Comparison of ENCODE assay signal across 8 cellular contexts in the genomic region with DNA sequence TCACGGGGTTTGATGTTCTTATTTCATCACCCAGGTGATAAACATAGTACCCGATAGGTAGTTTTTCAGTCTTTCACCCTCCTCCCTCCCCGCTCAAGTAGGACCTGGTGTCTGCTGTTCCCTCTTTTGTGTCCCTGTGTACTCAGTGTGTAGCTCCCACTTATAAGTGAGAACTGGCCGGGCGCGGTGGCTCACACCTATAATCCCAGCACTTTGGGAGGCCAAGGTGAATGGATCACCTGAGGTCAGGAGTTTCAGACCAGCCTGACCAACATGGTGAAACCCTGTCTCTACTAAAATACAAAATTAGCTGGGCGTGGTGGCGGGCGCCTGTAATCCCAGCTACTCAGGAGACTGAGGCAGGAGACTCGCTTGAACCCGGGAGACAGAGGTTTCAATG. TPM values are rescaled to one million over a fixed set of nuclear protein-coding genes. Genes with fewer than 3 reads are reported as not detected.
DNase-seq lines count a peak whose midpoint lies in the region; ATAC-seq and TF ChIP-seq lines count a peak whose summit lies in the region.
"Not testable (repeated sequence)": the region's sequence is repeated elsewhere in the genome, so short reads cannot be mapped to it uniquely, and the experiment has no call there.

No MANE protein-coding gene starts in this region.

- not testable (repeated sequence) for TF ChIP-seq POLR2A in upper lobe of left lung (IDR thresholded peaks at IDR 0.05)

- H3K9me3 Mint-ChIP-seq in CD4-positive, alpha-beta T cell; activated CD4-positive, alpha-beta memory T cell treated with anti-CD3 and anti-CD28 coated beads for 36 hours; activated naive CD4-positive, alpha-beta T cell treated with anti-CD3 and anti-CD28 coated beads, Interleukin-2, amount 50 U/mL, for 24 hours; stimulated activated memory B cell treated with anti-CD40 and anti-IgM and Interleukin-4, amounts not matched to agents 10 μg/mL and 1 μg/mL and 100 μg/mL, for 72 hours: not testable (repeated sequence)

- CTCF ChIA-PET in CD4-positive, alpha-beta T cell (lab: Charles Lee), result interaction anchor here (3.2 to 3.8 kb wide), 2 partner anchors 10 to 141 kb away, joined by 12 to 17 read pairs; no protein-coding TSS in a partner anchor
- CTCF ChIA-PET in activated CD4-positive, alpha-beta memory T cell treated with anti-CD3 and anti-CD28 coated beads for 36 hours (lab: Charles Lee), result interaction anchor here (0.8 to 3.1 kb wide), 7 partner anchors 9 to 135 kb away, joined by 3 to 20 read pairs (median 14); no protein-coding TSS in a partner anchor

- H3K4me1 ChIP-seq in OCI-LY1 (ENCODE audit: insufficient read depth, low read length, severe bottlenecking), result peaks cover 98% of the 10 kb centered on the region
- H3K4me1 ChIP-seq in effector memory CD4-positive, alpha-beta T cell (ENCODE audit: control insufficient read depth, insufficient read depth, low read length, poor library complexity, severe bottlenecking), result peaks cover 95% of the 10 kb centered on the region
- peaks cover 70 to 71% of the 10 kb centered on the region in 2 donors for H3K4me1 ChIP-seq in lung (ENCODE audit: control insufficient read depth in 2 of 2, insufficient read depth in 2 of 2, low read length in 2 of 2)
- H3K4me1 ChIP-seq in upper lobe of left lung, result peaks cover 100% of the 10 kb centered on the region in 4 donors

- not testable (repeated sequence) for H3K9me3 ChIP-seq in CD4-positive, alpha-beta T cell (ENCODE audit: control insufficient read depth, low read length); OCI-LY1 (ENCODE audit: low read length); effector memory CD4-positive, alpha-beta T cell (ENCODE audit: control insufficient read depth, low read length); lung (ENCODE audit: control insufficient read depth in 2 of 2, insufficient read depth in 1 of 2, low read length in 1 of 2); upper lobe of left lung

- not testable (repeated sequence) for H3F3A ChIP-seq in OCI-LY1 (ENCODE audit: insufficient read depth, low read length)

- H3K9me2 ChIP-seq in OCI-LY1 (ENCODE audit: low read depth, low read length), result not testable (repeated sequence)

- H3K27me3 ChIP-seq in CD4-positive, alpha-beta T cell (ENCODE audit: control insufficient read depth, insufficient read depth, low read length); OCI-LY1 (ENCODE audit: insufficient read depth, low read length); effector memory CD4-positive, alpha-beta T cell (replicated peaks; ENCODE audit: control insufficient read depth, insufficient read depth, low read length, poor library complexity, severe bottlenecking); lung (ENCODE audit: control insufficient read depth, insufficient read depth); upper lobe of left lung: not testable (repeated sequence)

- H3K27ac Mint-ChIP-seq in CD4-positive, alpha-beta T cell, result peak overlapping the region; percentile 90
- peak overlapping the region; percentile 97 for H3K27ac Mint-ChIP-seq in activated CD4-positive, alpha-beta memory T cell treated with anti-CD3 and anti-CD28 coated beads for 36 hours
- peak overlapping the region; percentile 99 for H3K27ac Mint-ChIP-seq in activated naive CD4-positive, alpha-beta T cell treated with anti-CD3 and anti-CD28 coated beads, Interleukin-2, amount 50 U/mL, for 24 hours
- peak overlapping the region; percentile 74 for H3K27ac Mint-ChIP-seq in stimulated activated memory B cell treated with anti-CD40 and anti-IgM and Interleukin-4, amounts not matched to agents 10 μg/mL and 1 μg/mL and 100 μg/mL, for 72 hours

- TF ChIP-seq CTCF in CD4-positive, alpha-beta T cell (IDR thresholded peaks at IDR 0.05); OCI-LY1 (IDR thresholded peaks at IDR 0.05; ENCODE audit: low read length); lung (IDR thresholded peaks at IDR 0.05; ENCODE audit: control extremely low read depth, extremely low read depth); upper lobe of left lung (IDR thresholded peaks at IDR 0.05): not testable (repeated sequence)

- peak overlapping the region; percentile 93 for H3K27ac ChIP-seq in CD4-positive, alpha-beta T cell (ENCODE audit: low read depth, low read length)
- H3K27ac ChIP-seq in OCI-LY1 (ENCODE audit: low read depth, low read length, poor library complexity, severe bottlenecking) (peak overlapping the region; percentile 98), lung (ENCODE audit: low read depth in 1 of 2, low read length in 1 of 2) (peak overlapping the region; percentile 42 to 43), upper lobe of left lung (peak overlapping the region; percentile 88 to 99 (median 95))
- peak overlapping the region; percentile 51 for H3K27ac ChIP-seq in effector memory CD4-positive, alpha-beta T cell (ENCODE audit: insufficient read depth, low read length, poor library complexity, severe bottlenecking)

- H4K20me1 ChIP-seq in OCI-LY1 (ENCODE audit: insufficient read depth, low read length), result not testable (repeated sequence)

- peak overlapping the region; percentile 62 for H3K4me2 ChIP-seq in OCI-LY1 (ENCODE audit: low read length)

- peak overlapping the region; percentile 51; the same call in 1 of the 2 replicates for H3K9ac ChIP-seq in OCI-LY1 (ENCODE audit: low read length)

- H3K79me2 ChIP-seq in OCI-LY1 (ENCODE audit: insufficient read depth, low read length), result peaks cover 82% of the 10 kb centered on the region

- TF ChIP-seq EP300 in upper lobe of left lung (IDR thresholded peaks at IDR 0.05), result not testable (repeated sequence)

- H2AFZ ChIP-seq in OCI-LY1 (ENCODE audit: low read length), result not testable (repeated sequence)

- H3K4me3 Mint-ChIP-seq in CD4-positive, alpha-beta T cell, result peak overlapping the region; percentile 85
- H3K4me3 Mint-ChIP-seq in activated CD4-positive, alpha-beta memory T cell treated with anti-CD3 and anti-CD28 coated beads for 36 hours, result not testable (repeated sequence)
- H3K4me3 Mint-ChIP-seq in activated naive CD4-positive, alpha-beta T cell treated with anti-CD3 and anti-CD28 coated beads, Interleukin-2, amount 50 U/mL, for 24 hours, result peak overlapping the region; percentile 42
- peak overlapping the region; percentile 32 for H3K4me3 Mint-ChIP-seq in stimulated activated memory B cell treated with anti-CD40 and anti-IgM and Interleukin-4, amounts not matched to agents 10 μg/mL and 1 μg/mL and 100 μg/mL, for 72 hours

- not testable (repeated sequence) for ATAC-seq in CD4-positive, alpha-beta T cell (ENCODE audit: poor library complexity); lung (ENCODE audit: insufficient read depth, low FRiP score); stimulated activated memory B cell treated with anti-CD40 and anti-IgM and Interleukin-4, amounts not matched to agents 10 μg/mL and 1 μg/mL and 100 μg/mL, for 72 hours; upper lobe of left lung (ENCODE audit: low FRiP score in 2 of 2)

- intact Hi-C loops in CD4-positive, alpha-beta T cell (cut with DNase I, micrococcal nuclease); activated CD4-positive, alpha-beta memory T cell treated with anti-CD3 and anti-CD28 coated beads for 36 hours (cut with micrococcal nuclease): not testable (repeated sequence)

- not testable (repeated sequence) for DNase-seq in CD4-positive, alpha-beta T cell; activated CD4-positive, alpha-beta memory T cell treated with anti-CD3 and anti-CD28 coated beads for 36 hours; effector memory CD4-positive, alpha-beta T cell; lung (ENCODE audit: low spot score); upper lobe of left lung

- peak overlapping the region; percentile 27 for H3K4me3 ChIP-seq in OCI-LY1 (ENCODE audit: low read depth, low read length, poor library complexity, severe bottlenecking)
- not testable (repeated sequence) for H3K4me3 ChIP-seq in effector memory CD4-positive, alpha-beta T cell (ENCODE audit: insufficient read depth, low read depth, low read length, poor library complexity, severe bottlenecking); lung; upper lobe of left lung

- peaks cover 95% of the 10 kb centered on the region for H3K4me1 Mint-ChIP-seq in CD4-positive, alpha-beta T cell (ENCODE audit: low read depth)
- H3K4me1 Mint-ChIP-seq in activated CD4-positive, alpha-beta memory T cell treated with anti-CD3 and anti-CD28 coated beads for 36 hours (ENCODE audit: low read depth), result peaks cover 99% of the 10 kb centered on the region
- H3K4me1 Mint-ChIP-seq in activated naive CD4-positive, alpha-beta T cell treated with anti-CD3 and anti-CD28 coated beads, Interleukin-2, amount 50 U/mL, for 24 hours, result peaks cover 93% of the 10 kb centered on the region
- peaks cover 99% of the 10 kb centered on the region for H3K4me1 Mint-ChIP-seq in stimulated activated memory B cell treated with anti-CD40 and anti-IgM and Interleukin-4, amounts not matched to agents 10 μg/mL and 1 μg/mL and 100 μg/mL, for 72 hours

- whole genome bisulfite sequencing in lung, 2 donors, result 87 to 91% methylated on average over 11 of the region's 11 CpGs
- 90 to 91% methylated on average over 11 of the region's 11 CpGs for WGBS in upper lobe of left lung, 2 donors

- POLR2A ChIA-PET in CD4-positive, alpha-beta T cell (lab: Charles Lee), result interaction anchor here (0.8 to 25.4 kb wide), 13 partner anchors 7 to 141 kb away, joined by 3 to 566 read pairs (median 5); partner anchors contain the start of gene KLF13
- POLR2A ChIA-PET in activated CD4-positive, alpha-beta memory T cell treated with anti-CD3 and anti-CD28 coated beads for 36 hours (lab: Charles Lee), result interaction anchor here (1.0 to 10.3 kb wide), 6 partner anchors 8 to 134 kb away, joined by 3 to 97 read pairs (median 6); no protein-coding TSS in a partner anchor

- not testable (repeated sequence) for H3K27me3 Mint-ChIP-seq in CD4-positive, alpha-beta T cell; activated CD4-positive, alpha-beta memory T cell treated with anti-CD3 and anti-CD28 coated beads for 36 hours; activated naive CD4-positive, alpha-beta T cell treated with anti-CD3 and anti-CD28 coated beads, Interleukin-2, amount 50 U/mL, for 24 hours; stimulated activated memory B cell treated with anti-CD40 and anti-IgM and Interleukin-4, amounts not matched to agents 10 μg/mL and 1 μg/mL and 100 μg/mL, for 72 hours

- peaks cover 57% of the 10 kb centered on the region for H3K36me3 Mint-ChIP-seq in CD4-positive, alpha-beta T cell (ENCODE audit: low read depth)
- peaks cover 37% of the 10 kb centered on the region for H3K36me3 Mint-ChIP-seq in activated CD4-positive, alpha-beta memory T cell treated with anti-CD3 and anti-CD28 coated beads for 36 hours
- not testable (repeated sequence) for H3K36me3 Mint-ChIP-seq in activated naive CD4-positive, alpha-beta T cell treated with anti-CD3 and anti-CD28 coated beads, Interleukin-2, amount 50 U/mL, for 24 hours
- peaks cover 39% of the 10 kb centered on the region for H3K36me3 Mint-ChIP-seq in stimulated activated memory B cell treated with anti-CD40 and anti-IgM and Interleukin-4, amounts not matched to agents 10 μg/mL and 1 μg/mL and 100 μg/mL, for 72 hours

- H3K36me3 ChIP-seq in OCI-LY1 (ENCODE audit: insufficient read depth, low read length), result peaks cover 16% of the 10 kb centered on the region; the same call in 1 of the 2 replicates
- H3K36me3 ChIP-seq in effector memory CD4-positive, alpha-beta T cell (ENCODE audit: control insufficient read depth, insufficient read depth, low read length); lung (ENCODE audit: control insufficient read depth in 2 of 2, insufficient read depth in 2 of 2, low read length in 2 of 2); upper lobe of left lung: not testable (repeated sequence)

RNA-seq across cellular contexts. Expression of gene KLF13, which starts 29.5 kb away (rescaled TPM):
- total RNA-seq in CD4-positive, alpha-beta T cell, result 100 to 1,000 TPM; 284 to 308 TPM
- 100 to 1,000 TPM; 134 to 145 TPM for total RNA-seq in activated CD4-positive, alpha-beta memory T cell treated with anti-CD3 and anti-CD28 coated beads for 36 hours
- total RNA-seq in lung (100 to 1,000 TPM in 1 of 2 donors, 10 to 100 TPM in 1; 38.3 to 157 TPM), upper lobe of left lung (100 to 1,000 TPM; 103 to 231 (median 147) TPM)
- 10 to 100 TPM; 47.1 to 63.2 TPM for polyA plus RNA-seq in lung

Comparison
In these comparisons a context has a peak if more than half of its experiments do, and no peak if none do; other contexts are left out.
1. H3K27ac ChIP-seq: peak in every context shown above with its lines; median percentile 98 in OCI-LY1; 95 in upper lobe of left lung; 93 in CD4-positive, alpha-beta T cell; 51 in effector memory CD4-positive, alpha-beta T cell; 42 in lung.